30 cellular contexts compared by ENCODE assay signal in genomic region chr2:37789988-37790387, GRCh38.
DNase-seq lines count a peak whose midpoint lies in the region; ATAC-seq, FAIRE-seq and TF ChIP-seq lines count a peak whose summit lies in the region.
"Had no signal": no experiment of that assay in that cellular context is flagged by ENCODE, and none has a peak within 500 bp of the region (broad histone marks: within the 10 kb centered on the region; RNA-seq: fewer than 3 reads in every experiment).

No MANE protein-coding gene starts in this region.

- in situ Hi-C loops in IMR-90 (cut with MboI; ENCODE audit: low sequenced_read_pairs), result no loop called here

- H3K79me1 ChIP-seq in IMR-90 (ENCODE audit: low read depth in 1 of 2, low read length in 2 of 2), result peaks cover 0 to 6% of the 10 kb centered on the region in 2 experiments; a peak in 2 of 4 replicates

- TF ChIP-seq CTCF in IMR-90 (conservative IDR thresholded peaks at IDR 0.05; ENCODE audit: low read depth, low read length), result no peak
- TF ChIP-seq CTCF in choroid plexus epithelial cell (conservative IDR thresholded peaks at IDR 0.05; ENCODE audit: low read depth, low read length), result no peak
- TF ChIP-seq CTCF in GM20000 (IDR thresholded peaks at IDR 0.05; ENCODE audit: extremely low read depth, missing control alignments), result no peak
- no peak for TF ChIP-seq CTCF in pancreas (IDR thresholded peaks at IDR 0.05)

- H3K4me2 ChIP-seq in IMR-90 (ENCODE audit: low read depth, low read length) (no peak overlapping the region; the same call in 1 of the 2 replicates), skeletal muscle satellite cell (ENCODE audit: low read length) (no peak overlapping the region)
- H3K4me2 ChIP-seq: BLaER1 had no signal

- H3K9me3 ChIP-seq in IMR-90 (ENCODE audit: control insufficient read depth, insufficient read depth, low read length) (peaks cover 10% of the 10 kb centered on the region; the same call in 1 of the 2 replicates), skeletal muscle satellite cell (replicated peaks; ENCODE audit: low read length) (no peaks in the 10 kb centered on the region), pancreas (peaks cover 0 to 7% (median 0%) of the 10 kb centered on the region in 4 donors)
- H3K9me3 ChIP-seq: neutrophil, right lobe of liver had no signal

- H4K5ac ChIP-seq in IMR-90 (ENCODE audit: low read depth, low read length), result no peak overlapping the region

- H3K56ac ChIP-seq in IMR-90 (ENCODE audit: extremely low read depth, insufficient read depth, low read length), result no peak overlapping the region

- H3K4me3 ChIP-seq in IMR-90 (ENCODE audit: insufficient read depth, low read depth, low read length) (no peak overlapping the region), choroid plexus epithelial cell (ENCODE audit: low read depth, low read length) (no peak overlapping the region), skeletal muscle satellite cell (ENCODE audit: low read length) (no peak overlapping the region), pancreas (no peak overlapping the region)
- H3K4me3 ChIP-seq: BLaER1, coronary artery, right lobe of liver, tibial artery had no signal

- H3K36me3 ChIP-seq in IMR-90 (ENCODE audit: control insufficient read depth, insufficient read depth, low read length), result no peaks in the 10 kb centered on the region
- peaks cover 2% of the 10 kb centered on the region for H3K36me3 ChIP-seq in skeletal muscle satellite cell (ENCODE audit: insufficient read depth, low read length)
- no peaks in the 10 kb centered on the region for H3K36me3 ChIP-seq in pancreas
- H3K36me3 ChIP-seq: BLaER1, neutrophil, right lobe of liver, tibial artery had no signal

- WGBS in IMR-90 (ENCODE audit: extremely low coverage in 2 of 2, insufficient read length in 1 of 2), 2 experiments, result no CpG with 5 or more reads among the region's 1 CpG
- 50 to 82% methylated on average over 1 of the region's 1 CpG for WGBS in pancreas, 2 donors

- H3K9me1 ChIP-seq in IMR-90 (ENCODE audit: insufficient read depth, low read length), result peaks cover 5% of the 10 kb centered on the region; the same call in 1 of the 2 replicates

- H4K8ac ChIP-seq in IMR-90 (ENCODE audit: low read depth in 2 of 2, low read length in 2 of 2), result no peak overlapping the region; a peak in 1 of 4 replicates

- 0 out of 2 replicates have a peak overlapping the region, but pooled peaks have one; percentile 58 for H3K18ac ChIP-seq in IMR-90 (ENCODE audit: low read depth, low read length)

- H3K4ac ChIP-seq in IMR-90 (ENCODE audit: low read depth, low read length), result no peak overlapping the region

- H3K9ac ChIP-seq in IMR-90 (ENCODE audit: low read depth, low read length) (no peak overlapping the region; the same call in 1 of the 2 replicates), skeletal muscle satellite cell (ENCODE audit: low read depth, low read length) (peak overlapping the region; percentile 32)
- H3K9ac ChIP-seq: BLaER1 had no signal

- intact Hi-C loops in IMR-90 (cut with micrococcal nuclease) (no loop called here), pancreas (cut with DNase I) (no loop called here)

- no peak for TF ChIP-seq RAD21 in IMR-90 (IDR thresholded peaks at IDR 0.05; ENCODE audit: low read length)

- no peak for FAIRE-seq in pancreas (lab: Jason Lieb, UNC)
- FAIRE-seq: G401.6, HepG2 had no signal

- H2BK15ac ChIP-seq in IMR-90 (ENCODE audit: low read depth, low read length), result no peak overlapping the region

- H3K4me1 ChIP-seq in IMR-90 (ENCODE audit: control insufficient read depth, insufficient read depth, low read length) (peaks cover 13% of the 10 kb centered on the region), skeletal muscle satellite cell (ENCODE audit: control insufficient read depth, insufficient read depth, low read length) (peaks cover 55% of the 10 kb centered on the region), pancreas (no peaks in the 10 kb centered on the region)
- H3K4me1 ChIP-seq: right lobe of liver had no signal

- no peaks in the 10 kb centered on the region for H4K20me1 ChIP-seq in IMR-90 (ENCODE audit: insufficient read depth, low read length)
- H4K20me1 ChIP-seq: BLaER1 had no signal

- BruUV-seq in IMR-90 (replicated peaks; lab: Mats Ljungman, UMichigan), result no TSS peak

- no peak overlapping the region for H3K23ac ChIP-seq in IMR-90 (ENCODE audit: low read depth, low read length)

- H3K27ac ChIP-seq in IMR-90 (ENCODE audit: insufficient read depth, low read length), result no peak overlapping the region
- no peak overlapping the region for H3K27ac ChIP-seq in pancreas
- H3K27ac ChIP-seq: BLaER1, coronary artery, neutrophil, right lobe of liver, tibial artery had no signal

- dilution Hi-C loops in IMR-90 (cut with HindIII; ENCODE audit: low sequenced_read_pairs, unreplicated experiment), result no loop called here

- POLR2A ChIA-PET in IMR-90 (lab: Charles Lee; ENCODE audit: unreplicated experiment), result no interaction called here

- peak overlapping the region; percentile 21; the same call in 1 of the 2 replicates for H2BK20ac ChIP-seq in IMR-90 (ENCODE audit: low read depth, low read length)

- no peak overlapping the region for H4K91ac ChIP-seq in IMR-90 (ENCODE audit: insufficient read depth, low read depth, low read length)

- H2BK5ac ChIP-seq in IMR-90 (ENCODE audit: low read depth, low read length, poor library complexity, severe bottlenecking), result peak overlapping the region; percentile 87

- no peak overlapping the region for H2AFZ ChIP-seq in IMR-90 (replicated peaks; ENCODE audit: low read length, poor library complexity)

- no peak for TF ChIP-seq POLR2A in IMR-90 (IDR thresholded peaks at IDR 0.05; ENCODE audit: low read depth, low read length)

- H2AK9ac ChIP-seq in IMR-90 (replicated peaks; ENCODE audit: low read depth, low read length, poor library complexity), result no peak overlapping the region

- no peak overlapping the region for H3K14ac ChIP-seq in IMR-90 (replicated peaks; ENCODE audit: low read depth, low read length)

- H2BK120ac ChIP-seq in IMR-90 (ENCODE audit: low read depth, low read length), result no peak overlapping the region

- H2AK5ac ChIP-seq in IMR-90 (ENCODE audit: low read depth, low read length), result no peak overlapping the region

- CTCF ChIA-PET in IMR-90 (lab: Yijun Ruan, JAX), result no interaction called here

- ATAC-seq in IMR-90 (ENCODE audit: low read depth) (peak; percentile 55), HG03439 (IDR thresholded peaks at IDR 0.05; ENCODE audit: unreplicated experiment) (no peak), pancreas (no peak)
- ATAC-seq: HCT116; HepG2; naive thymus-derived CD4-positive, alpha-beta T cell; Panc1; right lobe of liver had no signal

- DNase-seq in IMR-90 (peak; percentile 52), NOMO-1 treated with dmso at 0.1 percent for 144 hours (lab: John Stamatoyannopoulos, UW; ENCODE audit: unreplicated experiment) (peak; percentile 52), choroid plexus epithelial cell (ENCODE audit: low read depth) (peak; percentile 57), GM20000 (ENCODE audit: low spot score) (no peak), pancreas (no peak)
- DNase-seq: activated CD4-positive, alpha-beta T cell treated with anti-CD3 and anti-CD28 coated beads for 48 hours; activated effector memory CD4-positive, alpha-beta T cell treated with Interleukin-2 at 50 U/mL for 16 hours; activated naive CD8-positive, alpha-beta T cell treated with anti-CD3 and anti-CD28 coated beads for 36 hours; anterior cingulate cortex; effector CD8-positive, alpha-beta T cell; head of caudate nucleus; Kasumi-1; naive thymus-derived CD4-positive, alpha-beta T cell; NCI-H1105; NCI-H187 treated with DMSO at 0.1 percent for 48 hours; NCI-H524 treated with DMSO at 0.1 percent for 48 hours; right lobe of liver; SHP77; stimulated activated CD4-positive, alpha-beta T cell treated with anti-CD3 and anti-CD28 coated beads, Interleukin-4, amount 100 ng/mL, for 24 hours; T1000; tibial artery had no signal

- H3K27me3 ChIP-seq in IMR-90 (ENCODE audit: control insufficient read depth, insufficient read depth, low read length), result no peaks in the 10 kb centered on the region
- no peaks in the 10 kb centered on the region for H3K27me3 ChIP-seq in skeletal muscle satellite cell (ENCODE audit: control insufficient read depth, insufficient read depth, low read length)
- no peaks in the 10 kb centered on the region for H3K27me3 ChIP-seq in pancreas
- H3K27me3 ChIP-seq: BLaER1, neutrophil, right lobe of liver, tibial artery had no signal

TF ChIP-seq in IMR-90, 13 proteins besides CTCF, POLR2A, EP300 and RAD21:
- TF ChIP-seq SMC3 (IDR thresholded peaks at IDR 0.05; ENCODE audit: low read depth, low read length) (no peak), ELK1 (IDR thresholded peaks at IDR 0.05; ENCODE audit: borderline replicate concordance, low read depth, low read length) (no peak), BHLHE40 (IDR thresholded peaks at IDR 0.05; ENCODE audit: low read depth, low read length) (no peak), NFE2L2 (IDR thresholded peaks at IDR 0.05; ENCODE audit: low read depth, low read length) (no peak), CEBPB (IDR thresholded peaks at IDR 0.05; ENCODE audit: low read depth, low read length) (no peak), RFX5 (IDR thresholded peaks at IDR 0.05; ENCODE audit: low read depth, low read length) (no peak), MAFK (IDR thresholded peaks at IDR 0.05; ENCODE audit: low read depth, low read length) (no peak), RCOR1 (IDR thresholded peaks at IDR 0.05; ENCODE audit: insufficient replicate concordance, low read length) (no peak), USF2 (IDR thresholded peaks at IDR 0.05; ENCODE audit: low read depth, low read length) (no peak), FOS (IDR thresholded peaks at IDR 0.05; ENCODE audit: low read depth, low read length) (no peak), MXI1 (IDR thresholded peaks at IDR 0.05; ENCODE audit: borderline replicate concordance, low read depth, low read length) (no peak), CHD1 (IDR thresholded peaks at IDR 0.05; ENCODE audit: low read depth, low read length) (no peak), MAZ (IDR thresholded peaks at IDR 0.05; ENCODE audit: borderline replicate concordance, low read depth, low read length) (no peak)
TF ChIP-seq in IMR-90: peak in this region for 0.

Comparison
In these comparisons a context has a peak if more than half of its experiments do, and no peak if none do; other contexts are left out.
1. DNase-seq: peak in IMR-90 (single experiment), NOMO-1 treated with dmso at 0.1 percent for 144 hours (single experiment) and choroid plexus epithelial cell (single experiment); none in GM20000 (single experiment) and pancreas (0 of 6).